Comparison of ENCODE assay signal across 22 cellular contexts in the genomic region with DNA sequence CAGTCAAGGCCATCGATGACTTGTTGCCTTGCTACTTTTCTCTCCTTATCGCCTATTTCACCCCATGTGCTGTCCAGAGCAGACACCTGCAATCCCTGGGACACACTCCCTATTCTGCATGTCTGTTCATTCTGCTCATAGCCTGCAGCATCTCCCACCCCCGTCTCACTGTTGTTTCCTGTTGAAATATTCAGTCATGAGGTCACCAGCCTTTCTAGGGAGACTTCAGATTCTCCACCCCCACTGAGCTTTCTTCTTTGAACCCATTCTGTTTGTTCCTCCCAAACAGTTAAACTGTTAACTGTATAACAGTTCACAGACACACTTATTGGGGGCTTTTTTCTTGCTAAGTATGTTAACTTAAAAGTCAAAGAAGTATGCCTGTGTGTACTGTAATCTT.
DNase-seq lines count a peak whose midpoint lies in the region; ATAC-seq and TF ChIP-seq lines count a peak whose summit lies in the region.
"Had no signal": no experiment of that assay in that cellular context is flagged by ENCODE, and none has a peak within 500 bp of the region (broad histone marks: within the 10 kb centered on the region; RNA-seq: fewer than 3 reads in every experiment).

No MANE protein-coding gene starts in this region.

- no peak overlapping the region for H3K4me3 Mint-ChIP-seq in stimulated activated naive CD8-positive, alpha-beta T cell treated with anti-CD3 and anti-CD28 coated beads, Interleukin-15, Interleukin-2, amounts not matched to agents 100 ng/mL and 50 ng/mL, for 24 hours
- no peak overlapping the region for H3K4me3 Mint-ChIP-seq in stimulated activated naive CD8-positive, alpha-beta T cell treated with anti-CD3 and anti-CD28 coated beads, Interleukin-15, amount 100 ng/mL, for 72 hours
- no peak overlapping the region for H3K4me3 Mint-ChIP-seq in glutamatergic neuron (ENCODE audit: unreplicated experiment)
- H3K4me3 Mint-ChIP-seq: CD14-positive monocyte; effector memory CD8-positive, alpha-beta T cell; nephron progenitor cell; stimulated activated effector memory CD8-positive, alpha-beta T cell treated with anti-CD3 and anti-CD28 coated beads, Interleukin-12 subunit alpha, Interleukin-12 subunit beta, amount 100 ng/mL, for 72 hours had no signal

- no peak overlapping the region; the same call in 1 of the 2 replicates for H3K27ac ChIP-seq in SK-N-MC
- H3K27ac ChIP-seq: ascending aorta, thoracic aorta had no signal

- no peaks in the 10 kb centered on the region for H3K27me3 Mint-ChIP-seq in stimulated activated naive CD8-positive, alpha-beta T cell treated with anti-CD3 and anti-CD28 coated beads, Interleukin-15, Interleukin-2, amounts not matched to agents 100 ng/mL and 50 ng/mL, for 24 hours
- no peaks in the 10 kb centered on the region for H3K27me3 Mint-ChIP-seq in stimulated activated naive CD8-positive, alpha-beta T cell treated with anti-CD3 and anti-CD28 coated beads, Interleukin-15, amount 100 ng/mL, for 72 hours
- no peaks in the 10 kb centered on the region for H3K27me3 Mint-ChIP-seq in glutamatergic neuron (ENCODE audit: unreplicated experiment)
- H3K27me3 Mint-ChIP-seq: effector memory CD8-positive, alpha-beta T cell had no signal

- no peaks in the 10 kb centered on the region for H3K9me3 ChIP-seq in SK-N-MC (ENCODE audit: low read depth, low read length)
- H3K9me3 ChIP-seq: ascending aorta, thoracic aorta had no signal

- no peak for TF ChIP-seq CTCF in glutamatergic neuron (IDR thresholded peaks at IDR 0.05; ENCODE audit: partially characterized antibody, unreplicated experiment)

- peaks cover 9% of the 10 kb centered on the region for H3K4me1 Mint-ChIP-seq in stimulated activated naive CD8-positive, alpha-beta T cell treated with anti-CD3 and anti-CD28 coated beads, Interleukin-15, Interleukin-2, amounts not matched to agents 100 ng/mL and 50 ng/mL, for 24 hours (ENCODE audit: low read depth)
- H3K4me1 Mint-ChIP-seq in stimulated activated naive CD8-positive, alpha-beta T cell treated with anti-CD3 and anti-CD28 coated beads, Interleukin-15, amount 100 ng/mL, for 72 hours: peaks cover 17% of the 10 kb centered on the region
- peaks cover 23% of the 10 kb centered on the region for H3K4me1 Mint-ChIP-seq in glutamatergic neuron (ENCODE audit: low read depth, unreplicated experiment)

- H3K9ac ChIP-seq in SK-N-MC (ENCODE audit: insufficient read length): peak overlapping the region; percentile 21

- H3K9me3 Mint-ChIP-seq in stimulated activated naive CD8-positive, alpha-beta T cell treated with anti-CD3 and anti-CD28 coated beads, Interleukin-15, Interleukin-2, amounts not matched to agents 100 ng/mL and 50 ng/mL, for 24 hours: no peaks in the 10 kb centered on the region
- H3K9me3 Mint-ChIP-seq in stimulated activated naive CD8-positive, alpha-beta T cell treated with anti-CD3 and anti-CD28 coated beads, Interleukin-15, amount 100 ng/mL, for 72 hours: no peaks in the 10 kb centered on the region
- peaks cover 2% of the 10 kb centered on the region for H3K9me3 Mint-ChIP-seq in glutamatergic neuron (ENCODE audit: unreplicated experiment)
- H3K9me3 Mint-ChIP-seq: CD14-positive monocyte; effector memory CD8-positive, alpha-beta T cell; nephron progenitor cell; stimulated activated effector memory CD8-positive, alpha-beta T cell treated with anti-CD3 and anti-CD28 coated beads, Interleukin-12 subunit alpha, Interleukin-12 subunit beta, amount 100 ng/mL, for 72 hours had no signal

- H3K27ac Mint-ChIP-seq in stimulated activated naive CD8-positive, alpha-beta T cell treated with anti-CD3 and anti-CD28 coated beads, Interleukin-15, Interleukin-2, amounts not matched to agents 100 ng/mL and 50 ng/mL, for 24 hours: peak overlapping the region; percentile 71
- H3K27ac Mint-ChIP-seq in stimulated activated naive CD8-positive, alpha-beta T cell treated with anti-CD3 and anti-CD28 coated beads, Interleukin-15, amount 100 ng/mL, for 72 hours: peak overlapping the region in 1 of 2 donors; percentile 48
- H3K27ac Mint-ChIP-seq in glutamatergic neuron (ENCODE audit: unreplicated experiment): peak overlapping the region; percentile 5
- H3K27ac Mint-ChIP-seq: effector memory CD8-positive, alpha-beta T cell; nephron progenitor cell; stimulated activated effector memory CD8-positive, alpha-beta T cell treated with anti-CD3 and anti-CD28 coated beads, Interleukin-12 subunit alpha, Interleukin-12 subunit beta, amount 100 ng/mL, for 72 hours had no signal

- intact Hi-C loops in Right ventricle myocardium superior (cut with DNase I): no loop called here

- H3K36me3 Mint-ChIP-seq in stimulated activated naive CD8-positive, alpha-beta T cell treated with anti-CD3 and anti-CD28 coated beads, Interleukin-15, Interleukin-2, amounts not matched to agents 100 ng/mL and 50 ng/mL, for 24 hours (ENCODE audit: low read depth): peaks cover 26% of the 10 kb centered on the region
- H3K36me3 Mint-ChIP-seq in glutamatergic neuron (ENCODE audit: unreplicated experiment): peaks cover under 1% of the 10 kb centered on the region

- no peak for ATAC-seq in stimulated activated naive CD8-positive, alpha-beta T cell treated with anti-CD3 and anti-CD28 coated beads, Interleukin-15, amount 100 ng/mL, for 72 hours
- ATAC-seq in Right ventricle myocardium superior (ENCODE audit: poor library complexity): no peak
- ATAC-seq: effector memory CD8-positive, alpha-beta T cell; left lobe of liver; stimulated activated effector memory CD8-positive, alpha-beta T cell treated with anti-CD3 and anti-CD28 coated beads, Interleukin-12 subunit alpha, Interleukin-12 subunit beta, amount 100 ng/mL, for 72 hours had no signal

- peaks cover 6% of the 10 kb centered on the region; the same call in 1 of the 2 replicates for H3K36me3 ChIP-seq in SK-N-MC (ENCODE audit: insufficient read depth, low read length)
- H3K36me3 ChIP-seq: ascending aorta had no signal

- DNase-seq in stimulated activated naive CD8-positive, alpha-beta T cell treated with anti-CD3 and anti-CD28 coated beads, Interleukin-15, amount 100 ng/mL, for 72 hours: no peak
- DNase-seq in SK-N-MC (ENCODE audit: low read depth, low spot score) (no peak), glutamatergic neuron (no peak), cortex of kidney (lab: John Stamatoyannopoulos, UW) (no peak), SW480 (ENCODE audit: low spot score) (no peak), hippocampal formation (lab: John Stamatoyannopoulos, UW) (no peak), Right ventricle myocardium superior (no peak)
- DNase-seq: activated CD4-positive, alpha-beta T cell treated with anti-CD3 and anti-CD28 coated beads, Interleukin-2, amount 50 U/mL, for 48 hours; activated naive CD4-positive, alpha-beta T cell treated with Interleukin-2 at 50 U/mL for 16 hours; effector memory CD8-positive, alpha-beta T cell; HCEC 1CT; midbrain; MM.1S; NCI-H1694 treated with DMSO at 0.1 percent for 48 hours; nephron progenitor cell; T-helper 2 cell had no signal

- H3K4me3 ChIP-seq in SK-N-MC: no peak overlapping the region
- H3K4me3 ChIP-seq: ascending aorta, thoracic aorta had no signal
